In the genomic region with DNA sequence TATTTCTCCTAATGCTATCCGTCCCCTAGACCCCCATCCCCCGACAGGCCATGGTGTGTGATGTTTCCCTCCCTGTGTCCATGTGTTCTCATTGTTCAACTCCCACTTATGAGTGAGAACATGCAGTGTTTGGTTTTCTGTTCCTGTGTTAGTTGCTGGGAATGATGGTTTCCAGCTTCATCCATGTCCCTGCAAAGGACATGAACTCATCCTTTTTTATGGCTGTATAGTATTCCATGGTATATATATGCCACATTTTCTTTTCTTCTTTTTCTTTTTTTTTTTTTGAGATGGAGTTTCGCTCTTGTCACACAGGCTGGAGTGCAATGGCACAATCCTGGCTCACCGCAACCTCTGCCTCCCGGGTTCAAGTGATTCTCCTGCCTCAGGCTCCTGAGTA, we compare ENCODE assay signal across 2 cellular contexts. TPM values are rescaled to one million over a fixed set of nuclear protein-coding genes. Genes with fewer than 3 reads are reported as not detected.
"Had no signal": no experiment of that assay in that cellular context is flagged by ENCODE, and none has a peak within 500 bp of the region (broad histone marks: within the 10 kb centered on the region; RNA-seq: fewer than 3 reads in every experiment).

No MANE protein-coding gene starts in this region.

RNA-seq across cellular contexts. Expression of a gene that starts 9.2 kb away (rescaled TPM):
- total RNA-seq: G401, GM12878 had no signal
